11 cellular contexts compared by ENCODE assay signal in the genomic region with DNA sequence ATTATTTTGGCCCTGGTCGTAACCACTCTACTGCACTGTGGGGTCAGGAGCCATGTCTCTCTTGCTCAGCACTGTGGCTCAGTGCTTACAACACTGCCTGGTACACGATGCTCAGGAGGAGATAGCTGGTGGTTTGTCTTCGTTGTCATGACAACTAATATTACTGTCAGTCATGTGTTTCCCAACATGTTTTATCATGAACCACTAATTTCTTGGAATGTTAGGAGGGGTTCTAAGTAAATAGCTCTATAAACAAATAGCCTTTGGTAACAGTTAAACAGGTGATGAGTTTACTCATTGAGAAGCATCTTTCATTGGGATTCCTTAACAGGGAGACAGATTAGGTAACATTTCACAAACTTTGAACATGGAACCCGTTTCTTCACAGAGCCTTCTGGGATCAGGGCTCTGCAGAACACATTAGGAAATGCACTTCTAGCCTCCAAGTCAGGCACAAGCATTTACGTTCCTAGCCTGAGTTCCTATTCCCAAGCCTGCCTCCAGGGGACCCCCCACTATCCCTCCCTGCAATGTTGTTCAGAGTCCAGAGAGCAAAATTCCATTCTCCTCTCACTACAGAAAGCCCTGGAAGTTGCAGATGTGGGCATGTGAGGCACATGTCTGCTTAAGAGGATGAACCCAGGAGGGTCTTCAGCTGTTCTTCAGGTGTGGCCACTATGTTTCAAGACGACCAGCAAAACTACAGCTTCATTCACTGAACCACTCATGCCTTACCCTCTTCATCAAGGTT. TPM values are rescaled to one million over a fixed set of nuclear protein-coding genes. Genes with fewer than 3 reads are reported as not detected.
DNase-seq lines count a peak whose midpoint lies in the region; ATAC-seq, FAIRE-seq and TF ChIP-seq lines count a peak whose summit lies in the region.
"Had no signal": no experiment of that assay in that cellular context is flagged by ENCODE, and none has a peak within 500 bp of the region (broad histone marks: within the 10 kb centered on the region; RNA-seq: fewer than 3 reads in every experiment).

No MANE protein-coding gene starts in this region.

- no peak overlapping the region for H3K9ac ChIP-seq in H1 (replicated peaks in 1 of 4; ENCODE audit: extremely low read depth in 1 of 4, low read depth in 3 of 4, low read length in 3 of 4)

- no peak overlapping the region for H3K4me3 ChIP-seq in H1 (ENCODE audit: extremely low read depth in 1 of 4, insufficient read depth in 2 of 4, low read depth in 3 of 4, low read length in 4 of 4)
- H3K4me3 ChIP-seq: tibial artery had no signal

- no peak overlapping the region for H3K27ac Mint-ChIP-seq in neural crest cell (ENCODE audit: unreplicated experiment)
- H3K27ac Mint-ChIP-seq in activated CD4-positive, alpha-beta T cell treated with anti-CD3 and anti-CD28 coated beads for 36 hours = no peak overlapping the region

- H3K4me1 Mint-ChIP-seq in neural crest cell = no peaks in the 10 kb centered on the region
- peaks cover 2% of the 10 kb centered on the region for H3K4me1 Mint-ChIP-seq in activated T-cell treated with anti-CD3 and anti-CD28 coated beads, Interleukin-2, amount 50 U/mL, for 4 hours (ENCODE audit: low read depth)
- no peaks in the 10 kb centered on the region for H3K4me1 Mint-ChIP-seq in activated CD4-positive, alpha-beta T cell treated with anti-CD3 and anti-CD28 coated beads for 36 hours

- no peak overlapping the region for H2BK120ac ChIP-seq in H1 (replicated peaks; ENCODE audit: low read depth, low read length)

- TF ChIP-seq POLR2A in H1 (IDR thresholded peaks at IDR 0.05; ENCODE audit: control extremely low read depth in 1 of 2, low read depth in 2 of 2, low read length in 2 of 2) = no peak

- no peak overlapping the region for H3K4me3 Mint-ChIP-seq in neural crest cell
- H3K4me3 Mint-ChIP-seq in activated T-cell treated with anti-CD3 and anti-CD28 coated beads, Interleukin-2, amount 50 U/mL, for 4 hours = no peak overlapping the region
- no peak overlapping the region for H3K4me3 Mint-ChIP-seq in activated CD4-positive, alpha-beta T cell treated with anti-CD3 and anti-CD28 coated beads for 36 hours

- H4K8ac ChIP-seq in H1 (ENCODE audit: extremely low read depth, insufficient read depth, low read length) = no peak overlapping the region

- H4K5ac ChIP-seq in H1 (ENCODE audit: insufficient read length, low read depth, low read length) = no peak overlapping the region

- ATAC-seq in HG03521 (IDR thresholded peaks at IDR 0.05; ENCODE audit: unreplicated experiment) = no peak
- ATAC-seq in activated T-cell treated with anti-CD3 and anti-CD28 coated beads, Interleukin-2, amount 50 U/mL, for 4 hours = no peak
- no peak for ATAC-seq in activated CD4-positive, alpha-beta T cell treated with anti-CD3 and anti-CD28 coated beads for 36 hours

- no peak overlapping the region for H3K18ac ChIP-seq in H1 (ENCODE audit: extremely low read depth, low read length)

- H3K4ac ChIP-seq in H1 (replicated peaks; ENCODE audit: insufficient read length, low read depth, low read length) = no peak overlapping the region

- TF ChIP-seq CTCF in H1 (IDR thresholded peaks at IDR 0.05; ENCODE audit: control extremely low read depth in 1 of 3, insufficient read depth in 1 of 3, low read depth in 1 of 3, low read length in 3 of 3) = peak; percentile 44 to 62 (median 52)
- TF ChIP-seq CTCF in neural crest cell (conservative IDR thresholded peaks at IDR 0.05) = peak; percentile 43

- H4K91ac ChIP-seq in H1 (replicated peaks; ENCODE audit: insufficient read length, low read length) = no peak overlapping the region

- H3K56ac ChIP-seq in H1 (replicated peaks; ENCODE audit: insufficient read length, low read depth, low read length) = no peak overlapping the region

- no peaks in the 10 kb centered on the region for H3K79me1 ChIP-seq in H1 (ENCODE audit: low read depth, low read length)

- no peaks in the 10 kb centered on the region for H3K27me3 Mint-ChIP-seq in neural crest cell (ENCODE audit: low read depth)
- no peaks in the 10 kb centered on the region for H3K27me3 Mint-ChIP-seq in activated T-cell treated with anti-CD3 and anti-CD28 coated beads, Interleukin-2, amount 50 U/mL, for 4 hours (ENCODE audit: low read depth)
- no peaks in the 10 kb centered on the region for H3K27me3 Mint-ChIP-seq in activated CD4-positive, alpha-beta T cell treated with anti-CD3 and anti-CD28 coated beads for 36 hours

- peaks cover 5% of the 10 kb centered on the region for H3K9me3 Mint-ChIP-seq in neural crest cell
- no peaks in the 10 kb centered on the region for H3K9me3 Mint-ChIP-seq in activated T-cell treated with anti-CD3 and anti-CD28 coated beads, Interleukin-2, amount 50 U/mL, for 4 hours
- peaks cover under 1% of the 10 kb centered on the region for H3K9me3 Mint-ChIP-seq in activated CD4-positive, alpha-beta T cell treated with anti-CD3 and anti-CD28 coated beads for 36 hours (ENCODE audit: low read depth)

- peaks cover 3 to 4% of the 10 kb centered on the region in 2 experiments; a peak in 3 of 4 replicates for H3K9me3 ChIP-seq in H1 (ENCODE audit: insufficient read depth in 2 of 2, low read depth in 1 of 2, low read length in 1 of 2)

- H3K14ac ChIP-seq in H1 (ENCODE audit: insufficient read length) = no peak overlapping the region

- H3K79me2 ChIP-seq in H1 (ENCODE audit: control insufficient read depth in 1 of 2, insufficient read depth in 2 of 2, low read length in 2 of 2) = no peaks in the 10 kb centered on the region

- peaks cover 15% of the 10 kb centered on the region for H3K36me3 Mint-ChIP-seq in neural crest cell (ENCODE audit: low read depth)
- peaks cover 5% of the 10 kb centered on the region for H3K36me3 Mint-ChIP-seq in activated T-cell treated with anti-CD3 and anti-CD28 coated beads, Interleukin-2, amount 50 U/mL, for 4 hours (ENCODE audit: insufficient read depth)
- peaks cover 16% of the 10 kb centered on the region for H3K36me3 Mint-ChIP-seq in activated CD4-positive, alpha-beta T cell treated with anti-CD3 and anti-CD28 coated beads for 36 hours (ENCODE audit: low read depth)

- no peaks in the 10 kb centered on the region; a peak in 1 of 7 replicates for H3K27me3 ChIP-seq in H1 (replicated peaks in 1 of 4; ENCODE audit: control insufficient read depth in 3 of 4, extremely low read depth in 1 of 4, insufficient read depth in 3 of 4, low read length in 3 of 4)
- H3K27me3 ChIP-seq: tibial artery had no signal

- intact Hi-C loops in activated CD4-positive, alpha-beta T cell treated with anti-CD3 and anti-CD28 coated beads for 36 hours (cut with DNase I, micrococcal nuclease) = no loop called here

- H4K20me1 ChIP-seq in H1 (replicated peaks in 1 of 2; ENCODE audit: control insufficient read depth in 1 of 2, insufficient read depth in 2 of 2, low read length in 2 of 2) = no peaks in the 10 kb centered on the region

- no peaks in the 10 kb centered on the region; a peak in 1 of 8 replicates for H3K36me3 ChIP-seq in H1 (ENCODE audit: control insufficient read depth in 2 of 4, insufficient read depth in 4 of 4, low read length in 3 of 4)

- peak overlapping the region; percentile 82; the same call in 1 of the 2 replicates for H2AFZ ChIP-seq in H1 (ENCODE audit: low read length)

- no peak overlapping the region for H2BK12ac ChIP-seq in H1 (ENCODE audit: low read depth, low read length)

- peak; percentile 33 to 50 for TF ChIP-seq RAD21 in H1 (IDR thresholded peaks at IDR 0.05 in 1 of 2, conservative IDR thresholded peaks at IDR 0.05 in 1 of 2; ENCODE audit: low read depth in 2 of 2, low read length in 2 of 2)

- no peak overlapping the region for H2BK5ac ChIP-seq in H1 (ENCODE audit: low read depth, low read length)

- no peaks in the 10 kb centered on the region for H3K4me1 ChIP-seq in H1 (replicated peaks in 1 of 4; ENCODE audit: control insufficient read depth in 3 of 4, insufficient read depth in 4 of 4, low read length in 3 of 4)
- H3K4me1 ChIP-seq: tibial artery had no signal

- no peaks in the 10 kb centered on the region for H3K23me2 ChIP-seq in H1 (ENCODE audit: low read depth, low read length)

- no peak overlapping the region for H3K27ac ChIP-seq in H1 (ENCODE audit: low read depth, low read length)
- H3K27ac ChIP-seq: tibial artery had no signal

- peak; percentile 83 for FAIRE-seq in H1 (lab: Jason Lieb, UNC)

- H3K23ac ChIP-seq in H1 (ENCODE audit: insufficient read length) = no peak overlapping the region

- no peak for TF ChIP-seq EP300 in H1 (IDR thresholded peaks at IDR 0.05; ENCODE audit: borderline replicate concordance in 1 of 2, low read depth in 2 of 2, low read length in 2 of 2)

- POLR2A ChIA-PET in H1 (lab: Charles Lee; ENCODE audit: partially characterized antibody) = no interaction called here
- POLR2A ChIA-PET in activated CD4-positive, alpha-beta T cell treated with anti-CD3 and anti-CD28 coated beads for 36 hours (lab: Charles Lee) = interaction anchor here (0.5 kb wide), 1 partner anchor 1060 kb away, joined by 3 read pairs; no protein-coding TSS in a partner anchor

- no peak overlapping the region for H2BK20ac ChIP-seq in H1 (ENCODE audit: low read length)

- H3K4me2 ChIP-seq in H1 (ENCODE audit: insufficient read depth in 1 of 2, low read depth in 2 of 2, low read length in 2 of 2) = no peak overlapping the region

- WGBS in H1 (ENCODE audit: extremely low coverage in 1 of 2, insufficient coverage in 1 of 2, insufficient read length in 1 of 2, insufficient replicate concordance in 2 of 2, low coverage in 1 of 2, low lambda C conversion rate in 2 of 2, missing lambda C conversion rate in 1 of 2), 2 experiments = 81% methylated on average over 6 of the region's 6 CpGs; no CpG with 5 or more reads in 1 of the 2 experiments

- no peak overlapping the region for H2AK5ac ChIP-seq in H1 (ENCODE audit: low read depth, low read length)

- H2BK15ac ChIP-seq in H1 (ENCODE audit: low read length) = no peak overlapping the region

- CTCF ChIA-PET in H1 (lab: Charles Lee; ENCODE audit: partially characterized antibody) = interaction anchor here (0.8 to 1.7 kb wide), 7 partner anchors 17 to 121 kb away, joined by 3 to 4 read pairs (median 3); no protein-coding TSS in a partner anchor
- CTCF ChIA-PET in activated CD4-positive, alpha-beta T cell treated with anti-CD3 and anti-CD28 coated beads for 36 hours (lab: Charles Lee) = interaction anchor here (0.7 kb wide), 2 partner anchors 25 to 58 kb away, joined by 3 to 5 read pairs; no protein-coding TSS in a partner anchor

- DNase-seq in ELF-1 (ENCODE audit: low read depth, low spot score) = peak; percentile 45
- peak; percentile 15 for DNase-seq in M059J (ENCODE audit: low read depth)
- DNase-seq in H1 (ENCODE audit: low read depth in 1 of 2, low spot score in 2 of 2) = peak; percentile 7 to 61
- DNase-seq in neural crest cell (ENCODE audit: low read depth, low spot score) = no peak
- no peak for DNase-seq in pons (ENCODE audit: low spot score)
- no peak for DNase-seq in activated T-cell treated with anti-CD3 and anti-CD28 coated beads, Interleukin-2, amount 50 U/mL, for 4 hours
- no peak for DNase-seq in activated CD4-positive, alpha-beta T cell treated with anti-CD3 and anti-CD28 coated beads for 36 hours
- DNase-seq: DMS79 treated with DMSO at 0.1 percent for 48 hours, NCI-H1105 treated with DMSO at 0.1 percent for 48 hours, tibial artery had no signal

RNA-seq across cellular contexts. Expression of a gene that starts 6.4 kb away (rescaled TPM):
- 0.02 TPM in 1 of 2 replicates, not detected in the other for total RNA-seq in M059J (2014; rRNA removed; shearing (Covaris generic))
- total RNA-seq in H1 (2021; fragmentation: NEBNext Ultra II Directional; extraction: Animal tissue kit (Norgen Biotek cat#: 25700)) = 0.21 and 0.43 TPM in 2 replicates
- polyA plus RNA-seq in H1 (2011; rRNA removed) = 0.05 and 0.12 TPM in 2 replicates
- 0.35 TPM for polyA plus RNA-seq in H1 (2011; cell fraction: cytosol; rRNA removed)
- polyA plus RNA-seq in H1 (2011; cell fraction: nucleus; rRNA removed) = 0.14 TPM
- 0.08 to 0.28 TPM (median 0.24 TPM) in 4 replicates for polyA plus RNA-seq in H1 (2012, experiment 1 of 2)
- not detected for polyA plus RNA-seq in H1 (2012, experiment 2 of 2)
- polyA plus RNA-seq in H1 (2013, experiment 1 of 2) = 0.30 TPM
- 0.35 TPM for polyA plus RNA-seq in H1 (2013, experiment 2 of 2)
- 0.19 and 0.41 TPM in 2 replicates for polyA minus RNA-seq in H1 (2011; rRNA and poly(A)+ RNA removed)
- not detected for polyA minus RNA-seq in H1 (2011; cell fraction: cytosol; rRNA and poly(A)+ RNA removed)
- polyA minus RNA-seq in H1 (2011; cell fraction: nucleus; rRNA and poly(A)+ RNA removed) = 0.70 TPM
- 0.42 and 0.50 TPM in 2 replicates for total RNA-seq in neural crest cell
- total RNA-seq in activated T-cell treated with anti-CD3 and anti-CD28 coated beads, Interleukin-2, amount 50 U/mL, for 4 hours = under 1 TPM; 0.33 to 0.69 (median 0.68) TPM
- total RNA-seq in activated CD4-positive, alpha-beta T cell treated with anti-CD3 and anti-CD28 coated beads for 36 hours = 1 to 10 TPM in 1 of 2 experiments, under 1 TPM in 1; 0.94 to 1.4 TPM

Comparison
In these comparisons a context has a peak if more than half of its experiments do, and no peak if none do; other contexts are left out.
1. DNase-seq: peak in ELF-1 (single experiment), M059J (single experiment) and H1 (2 of 2); none in neural crest cell (single experiment), pons (single experiment), activated T-cell treated with anti-CD3 and anti-CD28 coated beads, Interleukin-2, amount 50 U/mL, for 4 hours (single experiment) and activated CD4-positive, alpha-beta T cell treated with anti-CD3 and anti-CD28 coated beads for 36 hours (single experiment).